In genomic region chr7:44534501-44534900, GRCh38 we compare ENCODE assay signal across 7 cellular contexts.
A peak's percentile ranks its signal among the peaks of the same experiment; 100 is the strongest.
DNase-seq lines count a peak whose midpoint lies in the region; TF ChIP-seq lines count a peak whose summit lies in the region.

No MANE protein-coding gene starts in this region.

- DNase-seq in GM10248 (ENCODE audit: extremely low spot score) (peak; percentile 86), HK-2 (ENCODE audit: unreplicated experiment) (peak; percentile 20), RWPE1 (ENCODE audit: low spot score) (peak; percentile 51), iPS-NIHi11 (ENCODE audit: low spot score) (peak; percentile 96), pons (ENCODE audit: low spot score) (no peak)
- DNase-seq in activated effector memory CD4-positive, alpha-beta T cell treated with Interleukin-2 at 50 U/mL for 16 hours, result peak; percentile 23
- DNase-seq in stimulated activated CD8-positive, alpha-beta memory T cell treated with anti-CD3 and anti-CD28 coated beads, Interleukin-15, amount 100 ng/mL, for 48 hours (ENCODE audit: low read depth in 2 of 2), result peak; percentile 28 to 36

- TF ChIP-seq CTCF in GM10248 (IDR thresholded peaks at IDR 0.05; ENCODE audit: control extremely low read depth, extremely low read depth, low read depth, missing control alignments) (peak; percentile 44), RWPE1 (conservative IDR thresholded peaks at IDR 0.05; ENCODE audit: low read depth) (no peak; the same call in 1 of the 2 replicates)

- CTCF ChIA-PET in GM10248 (lab: Yijun Ruan, JAX), result interaction anchor here (1.0 to 8.2 kb wide), 34 partner anchors 10 to 437 kb away, joined by 3 to 53 read pairs (median 4); partner anchors contain the start of gene YKT6
- CTCF ChIA-PET in RWPE1 (lab: Yijun Ruan, JAX), result interaction anchor here (0.5 to 1.4 kb wide), 9 partner anchors 8 to 707 kb away, joined by 3 to 8 read pairs (median 4); no protein-coding TSS in a partner anchor

- no peak overlapping the region for H3K27ac ChIP-seq in RWPE1

- POLR2A ChIA-PET in GM10248 (lab: Yijun Ruan, JAX), result no interaction called here
- POLR2A ChIA-PET in RWPE1 (lab: Yijun Ruan, JAX; ENCODE audit: low non-redundant PET), result no interaction called here
